ENCODE assay signal across 13 cellular contexts in genomic region chr10:69710008-69710905, GRCh38.
DNase-seq lines count a peak whose midpoint lies in the region; ATAC-seq and TF ChIP-seq lines count a peak whose summit lies in the region.
"Had no signal": no experiment of that assay in that cellular context is flagged by ENCODE, and none has a peak within 500 bp of the region (broad histone marks: within the 10 kb centered on the region; RNA-seq: fewer than 3 reads in every experiment).

No MANE protein-coding gene starts in this region.

- H3K4me1 Mint-ChIP-seq in endodermal cell (peaks cover 13% of the 10 kb centered on the region), nephron progenitor cell (peaks cover 60% of the 10 kb centered on the region)
- H3K4me1 Mint-ChIP-seq: B cell had no signal

- no peak overlapping the region for H3K4me3 Mint-ChIP-seq in endodermal cell
- peak overlapping the region; percentile 5 for H3K4me3 Mint-ChIP-seq in nephron progenitor cell
- H3K4me3 Mint-ChIP-seq: B cell; CD4-positive, alpha-beta T cell had no signal

- H3K9me3 ChIP-seq in endodermal cell (ENCODE audit: control insufficient read depth, low read length) (no peaks in the 10 kb centered on the region), upper lobe of right lung (no peaks in the 10 kb centered on the region), GM23248 (ENCODE audit: low read depth) (no peaks in the 10 kb centered on the region)

- H3K9me2 ChIP-seq in GM23248 (ENCODE audit: insufficient read depth) = no peaks in the 10 kb centered on the region

- H3K27me3 ChIP-seq in H7 (ENCODE audit: control insufficient read depth, insufficient read depth, low read length) (no peaks in the 10 kb centered on the region; the same call in 1 of the 2 replicates), endodermal cell (ENCODE audit: control insufficient read depth, insufficient read depth, low read length, poor library complexity, severe bottlenecking) (peaks cover 9% of the 10 kb centered on the region), upper lobe of right lung (no peaks in the 10 kb centered on the region), GM23248 (replicated peaks; ENCODE audit: insufficient read depth) (peaks cover 52% of the 10 kb centered on the region)

- H3K9ac ChIP-seq in endodermal cell (ENCODE audit: extremely low read depth, low read length, poor library complexity, severe bottlenecking) = no peak overlapping the region
- H3K9ac ChIP-seq in GM23248 = no peak overlapping the region

- peak; percentile 31 for ATAC-seq in upper lobe of right lung
- no peak for ATAC-seq in activated CD4-positive, CD25-positive, alpha-beta regulatory T cell treated with anti-CD3 and anti-CD28 coated beads, Interleukin-2, amount 50 U/mL, for 24 hours
- ATAC-seq: HepG2 had no signal

- intact Hi-C loops in upper lobe of right lung (cut with DNase I) = no loop called here

- peaks cover 2% of the 10 kb centered on the region; the same call in 1 of the 2 replicates for H3F3A ChIP-seq in GM23248 (ENCODE audit: insufficient read depth)

- H3K36me3 ChIP-seq in H7 (replicated peaks; ENCODE audit: control insufficient read depth, insufficient read depth, low read length) (no peaks in the 10 kb centered on the region), endodermal cell (ENCODE audit: control insufficient read depth, insufficient read depth, low read length) (no peaks in the 10 kb centered on the region), upper lobe of right lung (no peaks in the 10 kb centered on the region), GM23248 (ENCODE audit: low read depth) (no peaks in the 10 kb centered on the region)

- peak; percentile 72 for DNase-seq in H7
- DNase-seq in endodermal cell = no peak
- no peak for DNase-seq in nephron progenitor cell
- DNase-seq in upper lobe of right lung = peak; percentile 46
- DNase-seq in GM23248 = no peak
- DNase-seq in caudate nucleus (lab: John Stamatoyannopoulos, UW) = no peak
- DNase-seq: CD4-positive, alpha-beta T cell; KG1; NCI-H1436; NCI-H2081 had no signal

- peaks cover 15% of the 10 kb centered on the region for H3K9me3 Mint-ChIP-seq in endodermal cell
- peaks cover 29% of the 10 kb centered on the region for H3K9me3 Mint-ChIP-seq in nephron progenitor cell
- H3K9me3 Mint-ChIP-seq: CD4-positive, alpha-beta T cell had no signal

- H3K36me3 Mint-ChIP-seq in endodermal cell (ENCODE audit: low read depth) (peaks cover 4% of the 10 kb centered on the region), nephron progenitor cell (ENCODE audit: low read depth) (peaks cover 9% of the 10 kb centered on the region)

- H4K20me1 ChIP-seq in GM23248 (ENCODE audit: insufficient read depth) = no peaks in the 10 kb centered on the region

- H3K4me3 ChIP-seq in H7 (ENCODE audit: insufficient read depth, low read depth, low read length) = no peak overlapping the region
- H3K4me3 ChIP-seq in endodermal cell (ENCODE audit: low read length) = no peak overlapping the region
- H3K4me3 ChIP-seq in upper lobe of right lung = no peak overlapping the region
- H3K4me3 ChIP-seq in GM23248 = no peak overlapping the region

- H3K27ac Mint-ChIP-seq in endodermal cell (peak overlapping the region; percentile 27), nephron progenitor cell (peak overlapping the region; percentile 70)
- H3K27ac Mint-ChIP-seq: B cell; CD4-positive, alpha-beta T cell had no signal

- H3K4me1 ChIP-seq in endodermal cell (ENCODE audit: control insufficient read depth, insufficient read depth, low read length) = no peaks in the 10 kb centered on the region
- no peaks in the 10 kb centered on the region for H3K4me1 ChIP-seq in upper lobe of right lung
- no peaks in the 10 kb centered on the region for H3K4me1 ChIP-seq in GM23248 (ENCODE audit: insufficient read depth)

- WGBS in endodermal cell (ENCODE audit: insufficient coverage in 1 of 2, insufficient read length in 1 of 2), 2 experiments = 53 to 69% methylated on average over 6 to 10 of the region's 10 CpGs
- WGBS in GM23248 (ENCODE audit: low coverage in 1 of 2, low lambda C conversion rate in 2 of 2, missing lambda C conversion rate in 2 of 2), 2 experiments = 38 to 39% methylated on average over 10 of the region's 10 CpGs

- no peak for TF ChIP-seq CTCF in endodermal cell (conservative IDR thresholded peaks at IDR 0.05)
- no peak for TF ChIP-seq CTCF in nephron progenitor cell (IDR thresholded peaks at IDR 0.05)
- TF ChIP-seq CTCF in upper lobe of right lung (IDR thresholded peaks at IDR 0.05) = no peak

- no peak overlapping the region for H3K4me2 ChIP-seq in GM23248 (ENCODE audit: unreplicated experiment)

- H3K79me2 ChIP-seq in GM23248 (ENCODE audit: insufficient read depth) = no peaks in the 10 kb centered on the region

- H3K27ac ChIP-seq in endodermal cell (ENCODE audit: low read depth, low read length) (peak overlapping the region; percentile 66), upper lobe of right lung (no peak overlapping the region), GM23248 (no peak overlapping the region), caudate nucleus (ENCODE audit: low read depth, low read length) (no peak overlapping the region)

- H3K27me3 Mint-ChIP-seq in endodermal cell (ENCODE audit: insufficient read depth) = peaks cover 35% of the 10 kb centered on the region
- peaks cover 27% of the 10 kb centered on the region for H3K27me3 Mint-ChIP-seq in nephron progenitor cell (ENCODE audit: low read depth, poor library complexity)

- in situ Hi-C loops in GM23248 (cut with MboI) = no loop called here

- no peak overlapping the region for H2AFZ ChIP-seq in GM23248

Comparison
In these comparisons a context has a peak if more than half of its experiments do, and no peak if none do; other contexts are left out.
1. DNase-seq: peak in H7 (single experiment) and upper lobe of right lung (single experiment); none in endodermal cell (single experiment), nephron progenitor cell (single experiment), GM23248 (single experiment) and caudate nucleus (0 of 61).